Comparison of ENCODE assay signal across 18 cellular contexts in genomic region chr6:98324406-98324930, GRCh38.
"Had no signal": no experiment of that assay in that cellular context is flagged by ENCODE, and none has a peak within 500 bp of the region (broad histone marks: within the 10 kb centered on the region; RNA-seq: fewer than 3 reads in every experiment).

No MANE protein-coding gene starts in this region.

- H3K4me3 Mint-ChIP-seq: activated CD4-positive, alpha-beta memory T cell treated with anti-CD3 and anti-CD28 coated beads for 36 hours; activated CD8-positive, alpha-beta memory T cell treated with anti-CD3 and anti-CD28 coated beads, Interleukin-2, amount 10 ng/mL, durations not matched to agents 7 days and 5 days; activated naive CD4-positive, alpha-beta T cell treated with anti-CD3 and anti-CD28 coated beads for 36 hours; activated naive CD8-positive, alpha-beta T cell treated with anti-CD3 and anti-CD28 coated beads, Interleukin-2, amount 50 U/mL, for 24 hours; natural killer cell treated with Interleukin-12 subunit alpha and Interleukin-12 subunit beta and Interleukin-15 and Interleukin-18, amount 100 ng/mL, for 72 hours; stimulated activated memory B cell treated with anti-CD40 and anti-IgM and Interleukin-4, amounts not matched to agents 10 μg/mL and 1 μg/mL and 100 μg/mL, for 72 hours had no signal

- H3K27me3 ChIP-seq: thyroid gland had no signal

- H3K27ac ChIP-seq: thyroid gland, VCaP had no signal

- DNase-seq: activated CD4-positive, alpha-beta memory T cell treated with anti-CD3 and anti-CD28 coated beads for 36 hours; activated CD8-positive, alpha-beta memory T cell treated with anti-CD3 and anti-CD28 coated beads, Interleukin-2, amount 10 ng/mL, durations not matched to agents 7 days and 5 days; activated naive CD4-positive, alpha-beta T cell treated with anti-CD3 and anti-CD28 coated beads for 36 hours; activated naive CD8-positive, alpha-beta T cell treated with anti-CD3 and anti-CD28 coated beads, Interleukin-2, amount 50 U/mL, for 24 hours; activated T-cell treated with anti-CD3 and anti-CD28 coated beads, Interleukin-2, amount 50 U/mL, for 1 hour; aorta; central memory CD4-positive, alpha-beta T cell; cortex of kidney; effector CD4-positive, alpha-beta T cell; foreskin fibroblast; mesendoderm; posterior cingulate gyrus; retina; thyroid gland had no signal

- H3K36me3 ChIP-seq: thyroid gland had no signal

- H3K4me3 ChIP-seq: thyroid gland had no signal

- H3K27ac Mint-ChIP-seq: activated CD4-positive, alpha-beta memory T cell treated with anti-CD3 and anti-CD28 coated beads for 36 hours; activated CD8-positive, alpha-beta memory T cell treated with anti-CD3 and anti-CD28 coated beads, Interleukin-2, amount 10 ng/mL, durations not matched to agents 7 days and 5 days; activated naive CD4-positive, alpha-beta T cell treated with anti-CD3 and anti-CD28 coated beads for 36 hours; activated naive CD8-positive, alpha-beta T cell treated with anti-CD3 and anti-CD28 coated beads, Interleukin-2, amount 50 U/mL, for 24 hours; activated T-helper 2 cell treated with anti-CD3 and anti-CD28 coated beads, Interferon-gamma antibody, Interleukin-2, Interleukin-4, amounts not matched to agents 10 μg/mL and 5 μg/mL and 100 μg/mL, durations not matched to agents 14 hours and 24 hours and 36 hours; natural killer cell treated with Interleukin-12 subunit alpha and Interleukin-12 subunit beta and Interleukin-15 and Interleukin-18, amount 100 ng/mL, for 72 hours; stimulated activated memory B cell treated with anti-CD40 and anti-IgM and Interleukin-4, amounts not matched to agents 10 μg/mL and 1 μg/mL and 100 μg/mL, for 72 hours had no signal

- H3K27me3 Mint-ChIP-seq: activated CD4-positive, alpha-beta memory T cell treated with anti-CD3 and anti-CD28 coated beads for 36 hours; activated CD8-positive, alpha-beta memory T cell treated with anti-CD3 and anti-CD28 coated beads, Interleukin-2, amount 10 ng/mL, durations not matched to agents 7 days and 5 days; activated naive CD8-positive, alpha-beta T cell treated with anti-CD3 and anti-CD28 coated beads, Interleukin-2, amount 50 U/mL, for 24 hours; natural killer cell treated with Interleukin-12 subunit alpha and Interleukin-12 subunit beta and Interleukin-15 and Interleukin-18, amount 100 ng/mL, for 72 hours; stimulated activated memory B cell treated with anti-CD40 and anti-IgM and Interleukin-4, amounts not matched to agents 10 μg/mL and 1 μg/mL and 100 μg/mL, for 72 hours had no signal

- H3K9me3 Mint-ChIP-seq: activated CD4-positive, alpha-beta memory T cell treated with anti-CD3 and anti-CD28 coated beads for 36 hours; activated naive CD4-positive, alpha-beta T cell treated with anti-CD3 and anti-CD28 coated beads for 36 hours; activated T-helper 2 cell treated with anti-CD3 and anti-CD28 coated beads, Interferon-gamma antibody, Interleukin-2, Interleukin-4, amounts not matched to agents 10 μg/mL and 5 μg/mL and 100 μg/mL, durations not matched to agents 14 hours and 24 hours and 36 hours had no signal

- H3K36me3 Mint-ChIP-seq: activated CD4-positive, alpha-beta memory T cell treated with anti-CD3 and anti-CD28 coated beads for 36 hours; activated CD8-positive, alpha-beta memory T cell treated with anti-CD3 and anti-CD28 coated beads, Interleukin-2, amount 10 ng/mL, durations not matched to agents 7 days and 5 days; natural killer cell treated with Interleukin-12 subunit alpha and Interleukin-12 subunit beta and Interleukin-15 and Interleukin-18, amount 100 ng/mL, for 72 hours; stimulated activated memory B cell treated with anti-CD40 and anti-IgM and Interleukin-4, amounts not matched to agents 10 μg/mL and 1 μg/mL and 100 μg/mL, for 72 hours had no signal

- H3K9me3 ChIP-seq: thyroid gland had no signal

- H3K4me1 ChIP-seq: thyroid gland had no signal

- ATAC-seq: activated CD8-positive, alpha-beta memory T cell treated with anti-CD3 and anti-CD28 coated beads, Interleukin-2, amount 10 ng/mL, durations not matched to agents 7 days and 5 days; activated naive CD8-positive, alpha-beta T cell treated with anti-CD3 and anti-CD28 coated beads, Interleukin-2, amount 50 U/mL, for 24 hours; natural killer cell treated with Interleukin-12 subunit alpha and Interleukin-12 subunit beta and Interleukin-15 and Interleukin-18, amount 100 ng/mL, for 72 hours; stimulated activated memory B cell treated with anti-CD40 and anti-IgM and Interleukin-4, amounts not matched to agents 10 μg/mL and 1 μg/mL and 100 μg/mL, for 72 hours had no signal

- H3K4me1 Mint-ChIP-seq: activated CD8-positive, alpha-beta memory T cell treated with anti-CD3 and anti-CD28 coated beads, Interleukin-2, amount 10 ng/mL, durations not matched to agents 7 days and 5 days; activated naive CD8-positive, alpha-beta T cell treated with anti-CD3 and anti-CD28 coated beads, Interleukin-2, amount 50 U/mL, for 24 hours; stimulated activated memory B cell treated with anti-CD40 and anti-IgM and Interleukin-4, amounts not matched to agents 10 μg/mL and 1 μg/mL and 100 μg/mL, for 72 hours had no signal
